Comparison of ENCODE assay signal across 8 cellular contexts in genomic region chr4:139665690-139666529, GRCh38. TPM values are rescaled to one million over a fixed set of nuclear protein-coding genes. Genes with fewer than 3 reads are reported as not detected.
DNase-seq lines count a peak whose midpoint lies in the region; ATAC-seq and TF ChIP-seq lines count a peak whose summit lies in the region.

Gene MGST2 (plus strand): TSS chr4:139665819. CDS start chr4:139666020, 201 bp downstream.

- H3K9me3 ChIP-seq in OCI-LY3 (ENCODE audit: insufficient read depth, low read length), result no peaks in the 10 kb centered on the region
- no peaks in the 10 kb centered on the region for H3K9me3 ChIP-seq in neuron (ENCODE audit: low read length)

- no peaks in the 10 kb centered on the region for H3K79me2 ChIP-seq in OCI-LY3 (ENCODE audit: low read length)

- H3K9ac ChIP-seq in OCI-LY3 (ENCODE audit: low read length), result peak within 1 kb of the TSS; percentile 62

- H3K4me2 ChIP-seq in OCI-LY3 (ENCODE audit: low read length), result peak within 1 kb of the TSS; percentile 83

- peak within 1 kb of the TSS; percentile 99 for H2AFZ ChIP-seq in OCI-LY3 (ENCODE audit: low read depth, low read length)
- peak within 1 kb of the TSS; percentile 63 for H2AFZ ChIP-seq in neuron (ENCODE audit: low read depth, low read length)

- H4K20me1 ChIP-seq in OCI-LY3 (ENCODE audit: insufficient read depth, low read length), result no peaks in the 10 kb centered on the region

- H3K4me1 ChIP-seq in OCI-LY3 (ENCODE audit: low read length) (peaks cover 5% of the 10 kb centered on the region; the same call in 1 of the 2 replicates), neuron (ENCODE audit: insufficient read depth, low read length) (peaks cover 5% of the 10 kb centered on the region)

- peak; percentile 82 to 91 for ATAC-seq in activated naive CD4-positive, alpha-beta T cell treated with anti-CD3 and anti-CD28 coated beads, Interleukin-2, amount 50 U/mL, for 72 hours

- H3K36me3 Mint-ChIP-seq in activated naive CD4-positive, alpha-beta T cell treated with anti-CD3 and anti-CD28 coated beads, Interleukin-2, amount 50 U/mL, for 72 hours, result peaks cover 0 to 33% of the 10 kb centered on the region in 2 donors

- H3K36me3 ChIP-seq in OCI-LY3 (replicated peaks; ENCODE audit: low read depth, low read length) (no peaks in the 10 kb centered on the region), neuron (ENCODE audit: insufficient read depth, low read length) (no peaks in the 10 kb centered on the region)

- TF ChIP-seq CTCF in GM20000 (IDR thresholded peaks at IDR 0.05; ENCODE audit: extremely low read depth, missing control alignments), result no peak
- TF ChIP-seq CTCF in OCI-LY3 (IDR thresholded peaks at IDR 0.05; ENCODE audit: low read depth, low read length), result no peak

- no peak within 1 kb of the TSS for H3K27ac ChIP-seq in OCI-LY3 (ENCODE audit: low read length)

- H3K4me3 ChIP-seq in OCI-LY3 (ENCODE audit: low read length) (peak within 1 kb of the TSS; percentile 85), neuron (ENCODE audit: low read length) (peak within 1 kb of the TSS; percentile 64)

- peak within 1 kb of the TSS; percentile 86 to 93 for H3K27ac Mint-ChIP-seq in activated naive CD4-positive, alpha-beta T cell treated with anti-CD3 and anti-CD28 coated beads, Interleukin-2, amount 50 U/mL, for 72 hours

- H3K9me3 Mint-ChIP-seq in activated naive CD4-positive, alpha-beta T cell treated with anti-CD3 and anti-CD28 coated beads, Interleukin-2, amount 50 U/mL, for 72 hours, result peaks cover 0 to 5% of the 10 kb centered on the region in 2 donors

- H3K27me3 ChIP-seq in OCI-LY3 (ENCODE audit: low read depth, low read length) (peaks cover 5% of the 10 kb centered on the region; the same call in 1 of the 2 replicates), neuron (ENCODE audit: insufficient read depth, low read length) (no peaks in the 10 kb centered on the region)

- DNase-seq in DMS79 (lab: John Stamatoyannopoulos, UW) (peak; percentile 49), GM20000 (ENCODE audit: low spot score) (peak; percentile 66), HK-2 (ENCODE audit: unreplicated experiment) (peak; percentile 68), glomerular visceral epithelial cell (ENCODE audit: extremely low spot score) (peak; percentile 73), D341Med (ENCODE audit: low spot score) (no peak)
- peak; percentile 14 to 75 for DNase-seq in activated naive CD4-positive, alpha-beta T cell treated with anti-CD3 and anti-CD28 coated beads, Interleukin-2, amount 50 U/mL, for 72 hours (ENCODE audit: low spot score in 2 of 2)

RNA-seq across cellular contexts. Expression of gene MGST2, which starts in this region (rescaled TPM):
- 10 to 100 TPM; 18.0 to 40.4 TPM for total RNA-seq in activated naive CD4-positive, alpha-beta T cell treated with anti-CD3 and anti-CD28 coated beads, Interleukin-2, amount 50 U/mL, for 72 hours
